Comparison of ENCODE assay signal across 21 cellular contexts in the genomic region with DNA sequence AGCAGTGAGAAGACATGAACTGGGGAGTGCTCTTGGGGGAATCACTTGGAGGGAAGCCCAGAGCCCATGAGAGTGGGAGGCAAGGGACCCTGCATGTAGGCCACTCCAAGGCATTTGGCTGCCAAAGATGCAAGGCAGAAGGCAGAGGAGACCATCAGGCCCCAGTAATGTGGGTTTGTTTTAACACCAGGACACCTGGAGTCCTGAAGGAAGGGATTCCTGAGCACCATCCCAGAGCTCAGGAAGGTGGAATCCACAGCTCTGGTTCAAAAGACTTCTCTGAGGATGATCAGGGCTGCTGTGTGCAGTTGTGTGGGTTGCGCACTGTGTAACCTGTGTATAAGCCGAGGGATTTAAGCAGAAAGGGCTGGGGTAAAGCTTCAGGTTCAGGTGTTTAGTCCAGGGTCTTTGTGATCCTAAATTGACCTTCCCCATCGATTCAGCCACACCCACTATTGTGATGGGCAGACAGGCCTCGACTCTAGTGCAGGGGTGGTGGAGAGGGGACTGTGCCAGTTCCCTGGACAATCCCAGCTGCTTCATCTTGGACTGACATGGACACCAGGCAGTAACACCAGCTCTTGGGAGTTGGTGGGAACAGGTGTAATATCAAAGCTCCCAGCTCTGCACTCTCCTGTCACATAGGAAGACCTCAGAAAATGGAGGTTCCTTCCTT. TPM values are rescaled to one million over a fixed set of nuclear protein-coding genes. Genes with fewer than 3 reads are reported as not detected.
DNase-seq lines count a peak whose midpoint lies in the region; ATAC-seq and TF ChIP-seq lines count a peak whose summit lies in the region.
"Had no signal": no experiment of that assay in that cellular context is flagged by ENCODE, and none has a peak within 500 bp of the region (broad histone marks: within the 10 kb centered on the region; RNA-seq: fewer than 3 reads in every experiment).

No MANE protein-coding gene starts in this region.

- WGBS in smooth muscle cell (ENCODE audit: low lambda C conversion rate), result 91% methylated on average over 4 of the region's 4 CpGs

- no peaks in the 10 kb centered on the region for H3K27me3 ChIP-seq in BLaER1 treated with 17β-estradiol and CSF1 and Interleukin-3, amounts not matched to agents 10 nM and 100 nM
- H3K27me3 ChIP-seq in osteoblast (ENCODE audit: insufficient read depth, low read length) (no peaks in the 10 kb centered on the region), smooth muscle cell (ENCODE audit: low read depth) (no peaks in the 10 kb centered on the region)
- H3K27me3 ChIP-seq: gastroesophageal sphincter had no signal

- no peak for TF ChIP-seq CTCF in GM10266 (IDR thresholded peaks at IDR 0.05; ENCODE audit: control insufficient read depth, insufficient read depth, low read depth, missing control alignments)
- no peak for TF ChIP-seq CTCF in osteoblast (IDR thresholded peaks at IDR 0.05; ENCODE audit: extremely low read depth, low read depth, low read length)
- TF ChIP-seq CTCF in type B pancreatic cell (conservative IDR thresholded peaks at IDR 0.05), result no peak
- TF ChIP-seq CTCF in smooth muscle cell (IDR thresholded peaks at IDR 0.05; ENCODE audit: borderline replicate concordance, insufficient read depth, poor library complexity, severe bottlenecking), result no peak

- no peaks in the 10 kb centered on the region for H3F3A ChIP-seq in smooth muscle cell (ENCODE audit: low read depth)

- no peaks in the 10 kb centered on the region for H3K36me3 Mint-ChIP-seq in T-helper 17 cell (ENCODE audit: low read depth)
- peaks cover 8% of the 10 kb centered on the region for H3K36me3 Mint-ChIP-seq in type B pancreatic cell

- no peaks in the 10 kb centered on the region for H3K9me3 ChIP-seq in BLaER1 treated with 17β-estradiol and CSF1 and Interleukin-3, amounts not matched to agents 10 nM and 100 nM (replicated peaks in 1 of 11)
- H3K9me3 ChIP-seq in T-helper 17 cell (ENCODE audit: control insufficient read depth, low read length, poor library complexity, severe bottlenecking) (no peaks in the 10 kb centered on the region), osteoblast (ENCODE audit: low read depth, low read length) (no peaks in the 10 kb centered on the region), smooth muscle cell (replicated peaks; ENCODE audit: low read depth) (no peaks in the 10 kb centered on the region)
- H3K9me3 ChIP-seq: gastroesophageal sphincter, psoas muscle had no signal

- H3K9me3 Mint-ChIP-seq in type B pancreatic cell, result no peaks in the 10 kb centered on the region
- H3K9me3 Mint-ChIP-seq: activated T-cell treated with anti-CD3 and anti-CD28 coated beads, Interleukin-2, amount 50 U/mL, for 72 hours had no signal

- H3K27ac Mint-ChIP-seq in T-helper 17 cell (peak overlapping the region; percentile 86), type B pancreatic cell (no peak overlapping the region)
- H3K27ac Mint-ChIP-seq: activated T-cell treated with anti-CD3 and anti-CD28 coated beads, Interleukin-2, amount 50 U/mL, for 72 hours had no signal

- peaks cover 0 to 63% (median 19%) of the 10 kb centered on the region in 11 experiments; a peak in 17 of 22 replicates for H4K20me1 ChIP-seq in BLaER1 treated with 17β-estradiol and CSF1 and Interleukin-3, amounts not matched to agents 10 nM and 100 nM
- H4K20me1 ChIP-seq in osteoblast (ENCODE audit: insufficient read depth, low read length) (peaks cover 16% of the 10 kb centered on the region), smooth muscle cell (ENCODE audit: low read depth) (peaks cover 7% of the 10 kb centered on the region)

- H3K27me3 Mint-ChIP-seq in T-helper 17 cell, result no peaks in the 10 kb centered on the region
- H3K27me3 Mint-ChIP-seq in type B pancreatic cell, result no peaks in the 10 kb centered on the region

- no peak overlapping the region for H3K4me3 Mint-ChIP-seq in T-helper 17 cell
- no peak overlapping the region for H3K4me3 Mint-ChIP-seq in type B pancreatic cell
- H3K4me3 Mint-ChIP-seq: activated T-cell treated with anti-CD3 and anti-CD28 coated beads, Interleukin-2, amount 50 U/mL, for 72 hours had no signal

- no peak overlapping the region for H2AFZ ChIP-seq in osteoblast (ENCODE audit: low read length)
- no peak overlapping the region for H2AFZ ChIP-seq in smooth muscle cell (ENCODE audit: low read depth)

- peaks cover 28 to 70% (median 54%) of the 10 kb centered on the region in 10 experiments for H3K4me1 ChIP-seq in BLaER1 treated with 17β-estradiol and CSF1 and Interleukin-3, amounts not matched to agents 10 nM and 100 nM
- H3K4me1 ChIP-seq in osteoblast (ENCODE audit: insufficient read depth, low read length) (no peaks in the 10 kb centered on the region), smooth muscle cell (ENCODE audit: low read depth) (no peaks in the 10 kb centered on the region)

- DNase-seq in GM10266 (ENCODE audit: extremely low spot score), result peak; percentile 5
- DNase-seq in T-helper 17 cell, result no peak
- DNase-seq in osteoblast (ENCODE audit: insufficient read length, low spot score, missing footprints), result peak; percentile 42
- DNase-seq in type B pancreatic cell (ENCODE audit: extremely low spot score, unreplicated experiment), result no peak
- DNase-seq in smooth muscle cell (lab: John Stamatoyannopoulos, UW; ENCODE audit: unreplicated experiment), result no peak
- DNase-seq: activated CD4-positive, alpha-beta T cell treated with anti-CD3 and anti-CD28 coated beads for 4 hours; activated naive CD4-positive, alpha-beta T cell; activated T-cell treated with anti-CD3 and anti-CD28 coated beads, Interleukin-2, amount 50 U/mL, for 72 hours; GOT3; hippocampal formation; left colon; mammary epithelial cell; NCI-H1417 treated with DMSO at 0.1 percent for 48 hours; psoas muscle; RPMI8226; trophoblast cell had no signal

- no peaks in the 10 kb centered on the region for H3K79me2 ChIP-seq in osteoblast (ENCODE audit: insufficient read depth, low read length)
- no peaks in the 10 kb centered on the region for H3K79me2 ChIP-seq in smooth muscle cell (ENCODE audit: low read depth)

- peaks cover 15% of the 10 kb centered on the region for H3K4me1 Mint-ChIP-seq in T-helper 17 cell
- peaks cover 8% of the 10 kb centered on the region for H3K4me1 Mint-ChIP-seq in type B pancreatic cell (ENCODE audit: unreplicated experiment)

- no peak overlapping the region for H3K4me3 ChIP-seq in BLaER1 treated with 17β-estradiol and CSF1 and Interleukin-3, amounts not matched to agents 10 nM and 100 nM
- H3K4me3 ChIP-seq in osteoblast (ENCODE audit: insufficient read depth, low read length) (no peak overlapping the region), smooth muscle cell (no peak overlapping the region)
- H3K4me3 ChIP-seq: gastroesophageal sphincter, psoas muscle had no signal

- ATAC-seq in T-helper 17 cell (no peak), HG02884 (IDR thresholded peaks at IDR 0.05; ENCODE audit: unreplicated experiment) (no peak)
- ATAC-seq: activated T-cell treated with anti-CD3 and anti-CD28 coated beads, Interleukin-2, amount 50 U/mL, for 72 hours; gastroesophageal sphincter; left colon; psoas muscle had no signal

- peak overlapping the region in 7 of 11 experiments; percentile 33 to 67 (median 59); a peak in 11 of 22 replicates for H3K9ac ChIP-seq in BLaER1 treated with 17β-estradiol and CSF1 and Interleukin-3, amounts not matched to agents 10 nM and 100 nM
- no peak overlapping the region for H3K9ac ChIP-seq in smooth muscle cell (ENCODE audit: low read depth)
- H3K9ac ChIP-seq: KMS-11 had no signal

- H3K36me3 ChIP-seq in BLaER1 treated with 17β-estradiol and CSF1 and Interleukin-3, amounts not matched to agents 10 nM and 100 nM, result peaks cover 0 to 65% (median 43%) of the 10 kb centered on the region in 11 experiments
- H3K36me3 ChIP-seq in osteoblast (ENCODE audit: insufficient read depth, low read length) (peaks cover 6% of the 10 kb centered on the region), smooth muscle cell (ENCODE audit: low read depth) (no peaks in the 10 kb centered on the region)

- peak overlapping the region in 8 of 11 experiments; percentile 23 to 87 (median 74); a peak in 13 of 22 replicates for H3K4me2 ChIP-seq in BLaER1 treated with 17β-estradiol and CSF1 and Interleukin-3, amounts not matched to agents 10 nM and 100 nM
- H3K4me2 ChIP-seq in osteoblast (ENCODE audit: insufficient read depth, low read length), result no peak overlapping the region
- H3K4me2 ChIP-seq in smooth muscle cell, result no peak overlapping the region
- H3K4me2 ChIP-seq: KMS-11 had no signal

- peak overlapping the region in 8 of 11 experiments; percentile 53 to 75 (median 66); a peak in 15 of 22 replicates for H3K27ac ChIP-seq in BLaER1 treated with 17β-estradiol and CSF1 and Interleukin-3, amounts not matched to agents 10 nM and 100 nM
- no peak overlapping the region for H3K27ac ChIP-seq in osteoblast (ENCODE audit: low read depth, low read length)
- no peak overlapping the region for H3K27ac ChIP-seq in smooth muscle cell (ENCODE audit: low read depth)
- H3K27ac ChIP-seq: C4-2B, KMS-11, psoas muscle had no signal

RNA-seq across cellular contexts. Expression of gene B4GALT7, which starts 11.0 kb away (rescaled TPM):
- 10 to 100 TPM; 24.7 to 27.3 TPM for total RNA-seq in T-helper 17 cell
- total RNA-seq in osteoblast, result 25.6 and 26.8 TPM in 2 replicates
- total RNA-seq in type B pancreatic cell (ENCODE audit: low replicate concordance), result 30.9 and 31.0 TPM in 2 replicates
- 34.6 and 41.5 TPM in 2 replicates for total RNA-seq in smooth muscle cell
- 55.8 and 72.8 TPM in 2 replicates for polyA plus RNA-seq in smooth muscle cell

RNA-seq across cellular contexts. Expression of gene TMED9, which starts 18.9 kb away (rescaled TPM):
- total RNA-seq in T-helper 17 cell (10 to 100 TPM; 63.3 to 69.6 TPM), osteoblast (93.4 and 96.6 TPM in 2 replicates), type B pancreatic cell (ENCODE audit: low replicate concordance) (161 and 225 TPM in 2 replicates), smooth muscle cell (211 and 224 TPM in 2 replicates)
- polyA plus RNA-seq in smooth muscle cell, result 611 and 662 TPM in 2 replicates

RNA-seq across cellular contexts. Expression of gene FAM193B, which starts 56.5 kb away (rescaled TPM):
- total RNA-seq in T-helper 17 cell (100 to 1,000 TPM; 143 to 167 TPM), osteoblast (29.2 and 32.6 TPM in 2 replicates), type B pancreatic cell (ENCODE audit: low replicate concordance) (83.1 and 103 TPM in 2 replicates), smooth muscle cell (28.3 and 36.5 TPM in 2 replicates)
- polyA plus RNA-seq in smooth muscle cell, result 42.8 and 58.2 TPM in 2 replicates

Comparison
In these comparisons a context has a peak if more than half of its experiments do, and no peak if none do; other contexts are left out.
1. H3K27ac ChIP-seq: peak in BLaER1 treated with 17β-estradiol and CSF1 and Interleukin-3, amounts not matched to agents 10 nM and 100 nM (8 of 11); none in osteoblast (single experiment) and smooth muscle cell (single experiment).
2. H3K4me2 ChIP-seq: peak in BLaER1 treated with 17β-estradiol and CSF1 and Interleukin-3, amounts not matched to agents 10 nM and 100 nM (8 of 11); none in osteoblast (single experiment) and smooth muscle cell (single experiment).
3. DNase-seq: peak in GM10266 (single experiment) and osteoblast (single experiment); none in T-helper 17 cell (0 of 3), type B pancreatic cell (single experiment) and smooth muscle cell (single experiment).